Comparison of ENCODE assay signal across 9 cellular contexts in the genomic region with DNA sequence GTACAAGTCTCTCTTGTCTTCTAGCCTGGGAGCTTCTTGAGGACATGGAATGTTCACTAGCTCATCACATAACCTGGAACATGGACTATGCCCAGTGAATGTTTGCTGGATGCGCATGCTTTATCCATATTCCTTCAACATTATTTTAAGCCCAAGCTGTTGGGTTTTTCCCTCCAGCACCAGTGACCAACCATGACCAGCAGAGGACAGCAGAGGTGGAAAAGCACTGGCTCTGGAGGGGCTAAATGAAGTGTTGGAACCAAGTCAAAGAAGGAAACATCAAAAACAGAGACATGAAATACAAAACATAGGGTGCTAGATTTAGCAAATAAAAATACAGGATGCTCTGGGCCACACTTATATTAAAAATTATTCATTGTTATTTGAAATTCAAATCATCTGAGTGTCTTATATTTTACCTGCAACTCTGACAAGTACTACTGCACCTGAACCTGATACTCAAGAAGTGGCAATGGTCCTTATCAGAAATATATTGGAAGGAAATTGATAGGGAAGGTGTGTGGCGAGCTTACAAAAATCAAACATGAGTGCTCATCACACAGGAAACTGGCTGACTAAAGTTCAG. TPM values are rescaled to one million over a fixed set of nuclear protein-coding genes. Genes with fewer than 3 reads are reported as not detected.
DNase-seq lines count a peak whose midpoint lies in the region; ATAC-seq and TF ChIP-seq lines count a peak whose summit lies in the region.
"Had no signal": no experiment of that assay in that cellular context is flagged by ENCODE, and none has a peak within 500 bp of the region (broad histone marks: within the 10 kb centered on the region; RNA-seq: fewer than 3 reads in every experiment).

No MANE protein-coding gene starts in this region.

- ATAC-seq in PC-3 (no peak), HG03135 (IDR thresholded peaks at IDR 0.05; ENCODE audit: unreplicated experiment) (no peak), GM19395 (IDR thresholded peaks at IDR 0.05; ENCODE audit: unreplicated experiment) (no peak), HG02571 (IDR thresholded peaks at IDR 0.05; ENCODE audit: unreplicated experiment) (no peak)

- CTCF ChIA-PET in AG04450 (lab: Charles Lee) (interaction anchor here (0.5 to 3.5 kb wide), 13 partner anchors 10 to 1959 kb away, joined by 3 to 41 read pairs (median 4); a partner anchor contains a TSS), PC-3 (lab: Charles Lee) (interaction anchor here (0.6 kb wide), 2 partner anchors 24 to 134 kb away, joined by 3 to 8 read pairs; no protein-coding TSS in a partner anchor)

- BruUV-seq in PC-3 (replicated peaks; lab: Mats Ljungman, UMichigan), result no TSS peak

- DNase-seq in AG04450 (ENCODE audit: low read depth, low spot score) (no peak), GM10266 (ENCODE audit: extremely low spot score) (peak; percentile 17), PC-3 (peak; percentile 41), brain microvascular endothelial cell (peak; percentile 40), myocyte (ENCODE audit: low read depth) (peak; percentile 29)

- no peaks in the 10 kb centered on the region for H3K4me1 ChIP-seq in PC-3 (ENCODE audit: insufficient read depth, low read length)

- H2AFZ ChIP-seq in PC-3 (ENCODE audit: low read length), result no peak overlapping the region

- no peaks in the 10 kb centered on the region for H3K9me3 ChIP-seq in AG04450 (ENCODE audit: control insufficient read depth, insufficient read depth, low read length)
- no peaks in the 10 kb centered on the region for H3K9me3 ChIP-seq in PC-3 (ENCODE audit: low read length)

- no peak overlapping the region for H3K4me3 ChIP-seq in AG04450 (ENCODE audit: low read depth, low read length)
- no peak overlapping the region for H3K4me3 ChIP-seq in PC-3 (ENCODE audit: low read length)
- H3K4me3 ChIP-seq in brain microvascular endothelial cell (ENCODE audit: low read depth, low read length), result no peak overlapping the region

- no peak overlapping the region for H3K9ac ChIP-seq in PC-3 (ENCODE audit: low read length)

- peaks cover 10% of the 10 kb centered on the region for H3K27me3 ChIP-seq in AG04450 (ENCODE audit: control insufficient read depth, insufficient read depth, low read length)
- peaks cover 23% of the 10 kb centered on the region for H3K27me3 ChIP-seq in PC-3 (ENCODE audit: low read length)
- H3K27me3 ChIP-seq in brain microvascular endothelial cell (replicated peaks), result no peaks in the 10 kb centered on the region

- H3K79me2 ChIP-seq in PC-3 (ENCODE audit: low read length), result no peaks in the 10 kb centered on the region

- peak; percentile 78 for TF ChIP-seq CTCF in AG04450 (IDR thresholded peaks at IDR 0.05; ENCODE audit: low read depth, low read length)
- peak; percentile 53 for TF ChIP-seq CTCF in GM10266 (IDR thresholded peaks at IDR 0.05; ENCODE audit: control insufficient read depth, insufficient read depth, low read depth, missing control alignments)
- TF ChIP-seq CTCF in PC-3 (conservative IDR thresholded peaks at IDR 0.05; ENCODE audit: low read depth, low read length), result peak; percentile 80
- TF ChIP-seq CTCF in brain microvascular endothelial cell (IDR thresholded peaks at IDR 0.05; ENCODE audit: low read depth, low read length, missing control alignments), result peak; percentile 96

- intact Hi-C loops in PC-3 (cut with micrococcal nuclease), result loop anchor here (1.0 to 10.0 kb wide), 3 partner anchors 130 to 415 kb away; no protein-coding TSS in a partner anchor

- no peaks in the 10 kb centered on the region for H3K9me2 ChIP-seq in PC-3 (replicated peaks; ENCODE audit: low read length)

- H3K27ac ChIP-seq in AG04450 (ENCODE audit: low read depth, low read length), result no peak overlapping the region
- H3K27ac ChIP-seq in PC-3 (ENCODE audit: low read length), result no peak overlapping the region
- H3K27ac ChIP-seq in brain microvascular endothelial cell, result no peak overlapping the region
- H3K27ac ChIP-seq: epithelial cell of prostate had no signal

- no peak overlapping the region for H3K4me2 ChIP-seq in PC-3 (ENCODE audit: low read length)

- no peaks in the 10 kb centered on the region for H4K20me1 ChIP-seq in PC-3 (ENCODE audit: low read length)

- in situ Hi-C loops in brain microvascular endothelial cell (cut with HindIII; ENCODE audit: low pct_ligation_motif_present, low sequenced_read_pairs), result no loop called here

- no peaks in the 10 kb centered on the region for H3F3A ChIP-seq in PC-3 (ENCODE audit: low read length, unreplicated experiment)

- H3K36me3 ChIP-seq in PC-3 (ENCODE audit: low read depth, low read length), result no peaks in the 10 kb centered on the region
- no peaks in the 10 kb centered on the region for H3K36me3 ChIP-seq in brain microvascular endothelial cell (replicated peaks)

- POLR2A ChIA-PET in AG04450 (lab: Yijun Ruan, JAX), result no interaction called here
- POLR2A ChIA-PET in PC-3 (lab: Charles Lee; ENCODE audit: unreplicated experiment), result no interaction called here

RNA-seq across cellular contexts. Expression of a gene that starts 23.1 kb away (rescaled TPM):
- 2.0 TPM in 2 replicates for polyA plus RNA-seq in AG04450 (2011; rRNA removed)
- polyA minus RNA-seq in AG04450 (2011; rRNA and poly(A)+ RNA removed), result 4.7 and 5.3 TPM in 2 replicates
- total RNA-seq in PC-3 (2014; rRNA removed) (2.1 and 2.7 TPM in 2 replicates), myocyte (0.99 and 1.5 TPM in 2 replicates)
- polyA plus RNA-seq in myocyte (2012), result 0.45 TPM
